15 cellular contexts compared by ENCODE assay signal in genomic region chrX:17104433-17104832, GRCh38.
DNase-seq lines count a peak whose midpoint lies in the region; ATAC-seq lines count a peak whose summit lies in the region.
"Had no signal": no experiment of that assay in that cellular context is flagged by ENCODE, and none has a peak within 500 bp of the region (broad histone marks: within the 10 kb centered on the region; RNA-seq: fewer than 3 reads in every experiment).

No MANE protein-coding gene starts in this region.

- ATAC-seq in GM19043 (IDR thresholded peaks at IDR 0.05; ENCODE audit: low read depth, unreplicated experiment) (peak; percentile 61), HG03196 (IDR thresholded peaks at IDR 0.05; ENCODE audit: unreplicated experiment) (peak; percentile 58), HG03469 (IDR thresholded peaks at IDR 0.05; ENCODE audit: unreplicated experiment) (no peak)
- ATAC-seq: CD8-positive, alpha-beta T cell; GM23338 had no signal

- DNase-seq in NCI-H526 (lab: John Stamatoyannopoulos, UW) (peak; percentile 12 to 41), hepatic stellate cell (ENCODE audit: low spot score) (no peak), activated gamma-delta T cell (lab: John Stamatoyannopoulos, UW) (no peak), NCI-H1105 treated with DMSO at 0.1 percent for 48 hours (lab: John Stamatoyannopoulos, UW) (no peak)
- DNase-seq: CD8-positive, alpha-beta T cell; COR-L47; DMS153; DND-41; GDM1; H9; KG1 had no signal

Comparison
In these comparisons a context has a peak if more than half of its experiments do, and no peak if none do; other contexts are left out.
1. DNase-seq: peak in NCI-H526 (2 of 2); none in hepatic stellate cell (single experiment), activated gamma-delta T cell (single experiment) and NCI-H1105 treated with DMSO at 0.1 percent for 48 hours (single experiment).